ENCODE assay signal across 1 cellular context in genomic region chr7:99472561-99473314, GRCh38.
TF ChIP-seq lines count a peak whose summit lies in the region.

Gene ZNF789 (plus strand): TSS chr7:99472890. CDS start chr7:99476457, 3,567 bp downstream.

TF ChIP-seq in HepG2, 621 proteins besides CTCF, POLR2A, EP300 and RAD21 (continued from another document and continues in another):
- TF ChIP-seq FUBP1 (CRISPR knock-in tag; IDR thresholded peaks at IDR 0.05; ENCODE audit: borderline replicate concordance) (no peak), NFE2L2 (IDR thresholded peaks at IDR 0.05; ENCODE audit: low read length) (no peak), PBX2 (CRISPR knock-in tag; IDR thresholded peaks at IDR 0.05) (0 out of 2 replicates have a peak, but pooled peaks have one; percentile 24), FOXJ3 (CRISPR knock-in tag; IDR thresholded peaks at IDR 0.05; ENCODE audit: borderline replicate concordance) (no peak), ZNF143 (CRISPR knock-in tag; IDR thresholded peaks at IDR 0.05) (no peak; the same call in 1 of the 2 replicates), RARG (CRISPR knock-in tag; IDR thresholded peaks at IDR 0.05; ENCODE audit: low read depth) (peak; percentile 57; the same call in 1 of the 2 replicates), HINFP (CRISPR knock-in tag; IDR thresholded peaks at IDR 0.05; ENCODE audit: low read depth) (peak; percentile 67; the same call in 1 of the 2 replicates), MLLT10 (CRISPR knock-in tag; IDR thresholded peaks at IDR 0.05) (no peak), PHF21A (CRISPR knock-in tag; IDR thresholded peaks at IDR 0.05) (peak; percentile 81), KDM4B (CRISPR knock-in tag; IDR thresholded peaks at IDR 0.05) (no peak), KLF6 (CRISPR knock-in tag; IDR thresholded peaks at IDR 0.05) (0 out of 2 replicates have a peak, but pooled peaks have one; percentile 28), SCMH1 (CRISPR knock-in tag; IDR thresholded peaks at IDR 0.05; ENCODE audit: borderline replicate concordance) (no peak), TOPORS (CRISPR knock-in tag; IDR thresholded peaks at IDR 0.05) (no peak), HIC2 (CRISPR knock-in tag; IDR thresholded peaks at IDR 0.05; ENCODE audit: low read depth) (no peak), GMEB2 (CRISPR knock-in tag; IDR thresholded peaks at IDR 0.05; ENCODE audit: low read depth) (no peak), ZNF468 (CRISPR knock-in tag; IDR thresholded peaks at IDR 0.05) (no peak), LRRFIP1 (CRISPR knock-in tag; conservative IDR thresholded peaks at IDR 0.05) (no peak), ZNF609 (CRISPR knock-in tag; IDR thresholded peaks at IDR 0.05; ENCODE audit: borderline replicate concordance) (peak; percentile 61; the same call in 1 of the 2 replicates), ZNF644 (CRISPR knock-in tag; IDR thresholded peaks at IDR 0.05; ENCODE audit: low read depth) (no peak), ZNF362 (CRISPR knock-in tag; IDR thresholded peaks at IDR 0.05; ENCODE audit: borderline replicate concordance) (0 out of 2 replicates have a peak, but pooled peaks have one; percentile 46), CEBPG (CRISPR knock-in tag; IDR thresholded peaks at IDR 0.05) (no peak), AGO2 (optimal IDR thresholded peaks at IDR 0.05; ENCODE audit: low read depth, low read length) (peak; percentile 69), EHMT2 (IDR thresholded peaks at IDR 0.05; ENCODE audit: borderline replicate concordance, low read depth, low read length) (no peak), ZNF816 (CRISPR knock-in tag; IDR thresholded peaks at IDR 0.05; ENCODE audit: borderline replicate concordance) (no peak), ZNF615 (CRISPR knock-in tag; IDR thresholded peaks at IDR 0.05; ENCODE audit: borderline replicate concordance) (no peak), SIX1 (CRISPR knock-in tag; IDR thresholded peaks at IDR 0.05; ENCODE audit: borderline replicate concordance) (no peak), FOXK1 (CRISPR knock-in tag; IDR thresholded peaks at IDR 0.05; ENCODE audit: borderline replicate concordance, low read depth) (0 out of 2 replicates have a peak, but pooled peaks have one; percentile 27), ZNF746 (CRISPR knock-in tag; IDR thresholded peaks at IDR 0.05) (peak; percentile 49; the same call in 1 of the 2 replicates), UBTF (CRISPR knock-in tag; IDR thresholded peaks at IDR 0.05) (peak; percentile 69), NFYC (CRISPR knock-in tag; IDR thresholded peaks at IDR 0.05) (peak; percentile 90), BCL3 (CRISPR knock-in tag; IDR thresholded peaks at IDR 0.05) (no peak), ZNF382 (CRISPR knock-in tag; IDR thresholded peaks at IDR 0.05; ENCODE audit: borderline replicate concordance) (no peak), MATR3 (CRISPR knock-in tag; IDR thresholded peaks at IDR 0.05) (no peak), TEAD3 (CRISPR knock-in tag; optimal IDR thresholded peaks at IDR 0.05; ENCODE audit: borderline replicate concordance) (no peak), REXO4 (CRISPR knock-in tag; IDR thresholded peaks at IDR 0.05; ENCODE audit: borderline replicate concordance) (no peak), NR2F6 (IDR thresholded peaks at IDR 0.05) (no peak), NR2F6 (CRISPR knock-in tag; IDR thresholded peaks at IDR 0.05) (no peak), CBX2 (IDR thresholded peaks at IDR 0.05; ENCODE audit: low read depth, low read length) (no peak), CBX2 (CRISPR knock-in tag; IDR thresholded peaks at IDR 0.05; ENCODE audit: low read depth) (no peak), ZBTB3 (CRISPR knock-in tag; IDR thresholded peaks at IDR 0.05; ENCODE audit: borderline replicate concordance, low read depth) (no peak; the same call in 1 of the 2 replicates), ZBTB38 (CRISPR knock-in tag; IDR thresholded peaks at IDR 0.05) (peak; percentile 56)
